In the genomic region with DNA sequence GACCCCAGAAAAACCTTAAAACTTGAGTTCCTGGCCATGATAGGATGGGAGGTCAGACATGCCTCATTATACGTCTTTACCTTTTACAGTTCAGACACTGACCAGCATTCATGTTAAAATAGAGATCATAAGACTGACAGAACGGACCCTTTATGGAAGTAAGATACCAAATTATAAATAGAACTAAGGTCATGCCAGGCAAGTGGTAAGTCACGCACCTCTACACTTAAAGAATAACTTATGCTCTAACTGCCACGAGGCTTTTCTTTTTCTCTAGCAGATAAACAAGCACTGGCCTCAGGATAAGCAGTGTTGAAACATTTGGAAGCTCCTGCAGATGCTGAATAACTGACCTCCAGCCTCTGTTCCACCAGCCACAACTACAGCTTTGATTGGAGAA, we compare ENCODE assay signal across 27 cellular contexts. TPM values are rescaled to one million over a fixed set of nuclear protein-coding genes. Genes with fewer than 3 reads are reported as not detected.
DNase-seq lines count a peak whose midpoint lies in the region; ATAC-seq, FAIRE-seq and TF ChIP-seq lines count a peak whose summit lies in the region.
"Had no signal": no experiment of that assay in that cellular context is flagged by ENCODE, and none has a peak within 500 bp of the region (broad histone marks: within the 10 kb centered on the region; RNA-seq: fewer than 3 reads in every experiment).

No MANE protein-coding gene starts in this region.

- H2AFZ ChIP-seq in HepG2 (ENCODE audit: low read length) = peak overlapping the region; percentile 11
- H2AFZ ChIP-seq in GM12878 (ENCODE audit: control insufficient read depth, low read depth, low read length) = no peak overlapping the region
- H2AFZ ChIP-seq: PC-9 had no signal

- no peak overlapping the region for H3K4me3 ChIP-seq in HepG2 (replicated peaks in 1 of 3; ENCODE audit: insufficient read depth in 1 of 3, low read depth in 2 of 3, low read length in 3 of 3)
- no peak overlapping the region for H3K4me3 ChIP-seq in right lobe of liver
- H3K4me3 ChIP-seq in GM12878 = no peak overlapping the region
- H3K4me3 ChIP-seq: A549, MG63, PC-9 had no signal

- H3K9ac ChIP-seq in HepG2 (ENCODE audit: insufficient read depth, low read depth, low read length) = no peak overlapping the region
- no peak overlapping the region for H3K9ac ChIP-seq in GM12878 (ENCODE audit: control insufficient read depth, insufficient read depth, low read length)

- no peak for TF ChIP-seq POLR2A in HepG2 (IDR thresholded peaks at IDR 0.05; ENCODE audit: insufficient read depth in 1 of 2, low read depth in 2 of 2, low read length in 2 of 2)
- TF ChIP-seq POLR2A in right lobe of liver (IDR thresholded peaks at IDR 0.05) = no peak
- no peak for TF ChIP-seq POLR2A in GM12878 (IDR thresholded peaks at IDR 0.05; ENCODE audit: low read depth, low read length)

- TF ChIP-seq RAD21 in HepG2 (CRISPR knock-in tag; IDR thresholded peaks at IDR 0.05) (no peak), GM12878 (IDR thresholded peaks at IDR 0.05; ENCODE audit: insufficient read depth, low read depth, low read length) (no peak)

- H3K9me3 Mint-ChIP-seq in activated CD4-positive, alpha-beta memory T cell treated with anti-CD3 and anti-CD28 coated beads for 36 hours = no peaks in the 10 kb centered on the region
- H3K9me3 Mint-ChIP-seq: CD8-positive, alpha-beta memory T cell had no signal

- H3K27me3 ChIP-seq in HepG2 (ENCODE audit: control insufficient read depth in 1 of 2, insufficient read depth in 2 of 2, low read length in 2 of 2) (peaks cover 2 to 3% of the 10 kb centered on the region in 2 experiments; a peak in 2 of 5 replicates), right lobe of liver (no peaks in the 10 kb centered on the region), GM12878 (replicated peaks in 1 of 2; ENCODE audit: control insufficient read depth in 2 of 2, insufficient read depth in 2 of 2, low read length in 1 of 2) (no peaks in the 10 kb centered on the region)

- no peaks in the 10 kb centered on the region for H4K20me1 ChIP-seq in HepG2 (ENCODE audit: insufficient read depth, low read length)
- no peaks in the 10 kb centered on the region for H4K20me1 ChIP-seq in GM12878 (ENCODE audit: control insufficient read depth, insufficient read depth)

- H3K36me3 ChIP-seq in HepG2 (replicated peaks in 1 of 2; ENCODE audit: control insufficient read depth in 1 of 2, insufficient read depth in 2 of 2, low read length in 2 of 2) (no peaks in the 10 kb centered on the region), right lobe of liver (no peaks in the 10 kb centered on the region), GM12878 (ENCODE audit: control insufficient read depth in 2 of 2, insufficient read depth in 2 of 2, low read length in 1 of 2) (no peaks in the 10 kb centered on the region)
- H3K36me3 ChIP-seq: MG63 had no signal

- H3K4me2 ChIP-seq in HepG2 (ENCODE audit: low read depth, low read length) (no peak overlapping the region), GM12878 (ENCODE audit: control insufficient read depth, insufficient read depth) (no peak overlapping the region)
- H3K4me2 ChIP-seq: A549, PC-9 had no signal

- H3K27me3 Mint-ChIP-seq in activated CD4-positive, alpha-beta memory T cell treated with anti-CD3 and anti-CD28 coated beads for 36 hours = no peaks in the 10 kb centered on the region

- POLR2A ChIA-PET in HepG2 (lab: Yijun Ruan, JAX) (no interaction called here), GM12878 (lab: Charles Lee) (interaction anchor here (0.5 to 1.6 kb wide), 4 partner anchors 9 to 53 kb away, joined by 3 to 7 read pairs (median 4); no protein-coding TSS in a partner anchor)
- POLR2A ChIA-PET in activated CD4-positive, alpha-beta memory T cell treated with anti-CD3 and anti-CD28 coated beads for 36 hours (lab: Charles Lee) = no interaction called here

- H3K79me2 ChIP-seq in HepG2 (ENCODE audit: insufficient read depth, low read length) = no peaks in the 10 kb centered on the region
- no peaks in the 10 kb centered on the region for H3K79me2 ChIP-seq in GM12878 (ENCODE audit: control insufficient read depth, insufficient read depth, low read length)

- TF ChIP-seq CTCF in HepG2 (CRISPR knock-in tag; IDR thresholded peaks at IDR 0.05) (no peak), right lobe of liver (IDR thresholded peaks at IDR 0.05) (no peak), GM12878 (IDR thresholded peaks at IDR 0.05 in 2 of 3, conservative IDR thresholded peaks at IDR 0.05 in 1 of 3; ENCODE audit: control insufficient read depth in 2 of 3, extremely low read depth in 1 of 3, insufficient read depth in 1 of 3, low read depth in 3 of 3, low read length in 3 of 3) (no peak)

- in situ Hi-C loops in HepG2 (cut with HindIII; ENCODE audit: extremely low pct_ligation_motif_present, low pct_unique_long_range_greater_than_20kb) = no loop called here
- in situ Hi-C loops in GM12878 (cut with MboI) = no loop called here

- H3K4me1 ChIP-seq in HepG2 (ENCODE audit: insufficient read depth, low read length) (peaks cover 43% of the 10 kb centered on the region), right lobe of liver (no peaks in the 10 kb centered on the region), GM12878 (ENCODE audit: control insufficient read depth, insufficient read depth, low read length) (peaks cover 27% of the 10 kb centered on the region)
- H3K4me1 ChIP-seq: A549 had no signal

- no peak for DNase-seq in HepG2 (ENCODE audit: low spot score)
- DNase-seq in right lobe of liver = no peak
- DNase-seq in GM12878 (ENCODE audit: low read depth, low spot score) = no peak
- DNase-seq in activated CD4-positive, alpha-beta T cell treated with anti-CD3 and anti-CD28 coated beads for 4 hours = no peak
- no peak for DNase-seq in activated CD4-positive, alpha-beta memory T cell treated with anti-CD3 and anti-CD28 coated beads for 36 hours
- DNase-seq: AML-193; Calu3; CD8-positive, alpha-beta memory T cell; DMS79 treated with DMSO at 0.1 percent for 48 hours; GF-D8; IMR-90; KG1; MG63; NCI-H1105 treated with DMSO at 0.1 percent for 48 hours; NCI-H146; NCI-H2029; NCI-H446; NCI-H524 treated with DMSO at 0.1 percent for 48 hours; NCI-H82; NK-92 treated with Interleukin-12 subunit alpha and Interleukin-12 subunit beta, amount 100 ng/mL, for 24 hours; PC-9; SHP77 had no signal

- WGBS in HepG2 (ENCODE audit: low lambda C conversion rate) = 33% methylated on average over 4 of the region's 4 CpGs
- WGBS in right lobe of liver (ENCODE audit: insufficient coverage, low coverage, low lambda C conversion rate, missing lambda C conversion rate) = 56% methylated on average over 4 of the region's 4 CpGs
- 51% methylated on average over 4 of the region's 4 CpGs for WGBS in GM12878 (ENCODE audit: insufficient coverage, insufficient replicate concordance, low lambda C conversion rate, missing lambda C conversion rate)

- CTCF ChIA-PET in HepG2 (lab: Yijun Ruan, JAX; ENCODE audit: low intra/inter-chr PET ratio, low total read pairs) (no interaction called here), GM12878 (lab: Yijun Ruan, JAX) (interaction anchor here (1.1 to 1.4 kb wide), 2 partner anchors 46 to 65 kb away, joined by 3 to 6 read pairs; no protein-coding TSS in a partner anchor)
- CTCF ChIA-PET in activated CD4-positive, alpha-beta memory T cell treated with anti-CD3 and anti-CD28 coated beads for 36 hours (lab: Charles Lee) = interaction anchor here (0.5 kb wide), 1 partner anchor 35 kb away, joined by 3 read pairs; no protein-coding TSS in a partner anchor

- no peaks in the 10 kb centered on the region for H3K9me3 ChIP-seq in HepG2 (ENCODE audit: low read length)
- H3K9me3 ChIP-seq in right lobe of liver = no peaks in the 10 kb centered on the region
- no peaks in the 10 kb centered on the region for H3K9me3 ChIP-seq in GM12878 (replicated peaks; ENCODE audit: control insufficient read depth, insufficient read depth, low read length)
- H3K9me3 ChIP-seq: A549, MG63 had no signal

- no peak for FAIRE-seq in HepG2 (lab: Jason Lieb, UNC)
- no peak for FAIRE-seq in GM12878 (lab: Jason Lieb, UNC)

- H3K27ac ChIP-seq in HepG2 (ENCODE audit: extremely low read length, insufficient read depth, low read length) (no peak overlapping the region), right lobe of liver (no peak overlapping the region), GM12878 (ENCODE audit: control insufficient read depth, insufficient read depth) (no peak overlapping the region)
- H3K27ac ChIP-seq: A549, C4-2B, PC-9 had no signal

- ATAC-seq in HepG2 = no peak
- no peak for ATAC-seq in right lobe of liver
- ATAC-seq in GM12878 = no peak; the same call in 2 of the 3 replicates
- ATAC-seq: A549, HCT116 had no signal

- BruUV-seq in HepG2 (replicated peaks; lab: Mats Ljungman, UMichigan) (no TSS peak), GM12878 (replicated peaks; lab: Mats Ljungman, UMichigan) (no TSS peak)

- no peak overlapping the region for H3K4me3 Mint-ChIP-seq in activated CD4-positive, alpha-beta memory T cell treated with anti-CD3 and anti-CD28 coated beads for 36 hours
- H3K4me3 Mint-ChIP-seq: CD8-positive, alpha-beta memory T cell had no signal

- intact Hi-C loops in HepG2 (cut with micrococcal nuclease; ENCODE audit: unreplicated experiment) = loop anchor here (5.0 kb wide), 1 partner anchor 47 kb away; no protein-coding TSS in a partner anchor
- intact Hi-C loops in right lobe of liver (cut with DNase I) = no loop called here
- intact Hi-C loops in GM12878 (cut with micrococcal nuclease; ENCODE audit: unreplicated experiment) = no loop called here
- intact Hi-C loops in activated CD4-positive, alpha-beta memory T cell treated with anti-CD3 and anti-CD28 coated beads for 36 hours (cut with micrococcal nuclease) = no loop called here

- SMC1A ChIA-PET in GM12878 (lab: Charles Lee; ENCODE audit: uncharacterized antibody, unreplicated experiment) = interaction anchor here (1.1 to 10.8 kb wide), 4 partner anchors 17 to 43 kb away, joined by 3 to 152 read pairs (median 58); no protein-coding TSS in a partner anchor

- H3K27ac Mint-ChIP-seq in activated CD4-positive, alpha-beta memory T cell treated with anti-CD3 and anti-CD28 coated beads for 36 hours = no peak overlapping the region

- TF ChIP-seq EP300 in HepG2 (IDR thresholded peaks at IDR 0.05; ENCODE audit: low read depth in 2 of 2, low read length in 2 of 2) (no peak), HepG2 (CRISPR knock-in tag; IDR thresholded peaks at IDR 0.05; ENCODE audit: borderline replicate concordance) (no peak), GM12878 (IDR thresholded peaks at IDR 0.05; ENCODE audit: borderline replicate concordance in 1 of 2, control insufficient read depth in 1 of 2, low read depth in 2 of 2, low read length in 2 of 2) (no peak)

- RAD21 ChIA-PET in GM12878 (lab: Charles Lee; ENCODE audit: unreplicated experiment) = interaction anchor here (1.0 to 4.9 kb wide), 4 partner anchors 10 to 71 kb away, joined by 3 to 84 read pairs (median 3); no protein-coding TSS in a partner anchor

- H3K4me1 Mint-ChIP-seq in activated CD4-positive, alpha-beta memory T cell treated with anti-CD3 and anti-CD28 coated beads for 36 hours (ENCODE audit: low read depth) = peaks cover 2% of the 10 kb centered on the region
- H3K4me1 Mint-ChIP-seq: CD8-positive, alpha-beta memory T cell had no signal

- no peaks in the 10 kb centered on the region for H3K36me3 Mint-ChIP-seq in activated CD4-positive, alpha-beta memory T cell treated with anti-CD3 and anti-CD28 coated beads for 36 hours
- H3K36me3 Mint-ChIP-seq: CD8-positive, alpha-beta memory T cell had no signal

RNA-seq across cellular contexts. Expression of a gene that starts 28.4 kb away (rescaled TPM):
- total RNA-seq in HepG2 (2016; rRNA removed; fragmentation: Illumina TruSeq; extraction: Trizol) (not detected in 2 replicates), right lobe of liver (not detected), GM12878 (2014; rRNA removed) (not detected in 2 replicates), GM12878 (2014; rRNA removed; fragmentation: Illumina TruSeq; extraction: Trizol) (not detected in 2 replicates), GM12878 (2021) (0.13 TPM in 1 of 2 replicates, not detected in the other)
- total RNA-seq in HepG2 (2016; cell fraction: cytosol; rRNA removed; fragmentation: Illumina TruSeq; extraction: Trizol; ENCODE audit: low read depth) = not detected in 2 replicates
- not detected in 2 replicates for total RNA-seq in HepG2 (2016; cell fraction: insoluble cytoplasmic fraction; rRNA removed; fragmentation: Illumina TruSeq; extraction: Trizol)
- not detected in 2 replicates for total RNA-seq in HepG2 (2016; cell fraction: membrane; rRNA removed; fragmentation: Illumina TruSeq; extraction: Trizol)
- total RNA-seq in HepG2 (2016; cell fraction: nucleus; rRNA removed; fragmentation: Illumina TruSeq; extraction: Trizol) = not detected in 2 replicates
- polyA plus RNA-seq in HepG2 (2011; rRNA removed) (not detected in 2 replicates), GM12878 (2011; rRNA removed) (not detected in 2 replicates), GM12878 (2014; fragmentation: Illumina TruSeq; extraction: Trizol) (not detected in 2 replicates), GM12878 (2014; fragmentation: Nextera tagmentation; extraction: Ambion mirVana) (not detected), GM12878 (2014; rRNA removed) (not detected in 2 replicates), GM12878 (2016; fragmentation: Nextera tagmentation; extraction: Ambion mirVana) (not detected)
- not detected in 2 replicates for polyA plus RNA-seq in HepG2 (2011; cell fraction: cytosol; rRNA removed)
- polyA plus RNA-seq in HepG2 (2011; cell fraction: nucleus; rRNA removed) = not detected in 2 replicates
- not detected in 2 replicates for polyA plus RNA-seq in HepG2 (2012)
- not detected in 2 replicates for polyA plus RNA-seq in HepG2 (2016; cell fraction: cytosol; fragmentation: Illumina TruSeq; extraction: Trizol; ENCODE audit: low read depth)
- not detected in 2 replicates for polyA plus RNA-seq in HepG2 (2016; cell fraction: insoluble cytoplasmic fraction; fragmentation: Illumina TruSeq; extraction: Trizol; ENCODE audit: low read depth)
- polyA plus RNA-seq in HepG2 (2016; cell fraction: membrane; fragmentation: Illumina TruSeq; extraction: Trizol; ENCODE audit: low read depth) = not detected in 2 replicates
- polyA plus RNA-seq in HepG2 (2016; cell fraction: nucleus; fragmentation: Illumina TruSeq; extraction: Trizol; ENCODE audit: insufficient read depth, low read depth) = not detected in 2 replicates
- not detected in 2 replicates for polyA minus RNA-seq in HepG2 (2011; rRNA and poly(A)+ RNA removed; ENCODE audit: low replicate concordance)
- polyA minus RNA-seq in HepG2 (2011; cell fraction: cytosol; rRNA and poly(A)+ RNA removed) = not detected in 2 replicates
- polyA minus RNA-seq in HepG2 (2011; cell fraction: nucleus; rRNA and poly(A)+ RNA removed) = not detected in 2 replicates
- not detected in 2 replicates for total RNA-seq in GM12878 (2013; cell fraction: nucleolus; rRNA removed)
- polyA plus RNA-seq in GM12878 (2011; ENCODE audit: low read depth) = not detected
- not detected in 2 replicates for polyA plus RNA-seq in GM12878 (2011; cell fraction: cytosol; rRNA removed)
- 0.10 TPM in 1 of 2 replicates, not detected in the other for polyA plus RNA-seq in GM12878 (2011; cell fraction: nucleus; rRNA removed)
- polyA plus RNA-seq in GM12878 (2012) = 0.25 TPM in 1 of 2 replicates, not detected in the other
- not detected in 2 replicates for polyA minus RNA-seq in GM12878 (2011; rRNA and poly(A)+ RNA removed)
- polyA minus RNA-seq in GM12878 (2011; cell fraction: cytosol; rRNA and poly(A)+ RNA removed) = not detected in 2 replicates
- polyA minus RNA-seq in GM12878 (2011; cell fraction: nucleus; rRNA and poly(A)+ RNA removed) = not detected in 2 replicates
- under 1 TPM in 1 of 2 experiments, not detected in 1; 0.17 TPM for total RNA-seq in activated CD4-positive, alpha-beta memory T cell treated with anti-CD3 and anti-CD28 coated beads for 36 hours
- total RNA-seq: Calu3; CD8-positive, alpha-beta memory T cell; IMR-90; PC-9; RPMI7951 had no signal
- polyA plus RNA-seq: A549; CD8-positive, alpha-beta memory T cell; IMR-90 had no signal

RNA-seq across cellular contexts. Expression of a gene that starts 41.0 kb away (rescaled TPM):
- total RNA-seq in HepG2 (2016; rRNA removed; fragmentation: Illumina TruSeq; extraction: Trizol) (not detected in 2 replicates), right lobe of liver (under 1 TPM in 1 of 6 experiments, not detected in 5; 0.27 TPM), GM12878 (2014; rRNA removed) (not detected in 2 replicates), GM12878 (2014; rRNA removed; fragmentation: Illumina TruSeq; extraction: Trizol) (not detected in 2 replicates), GM12878 (2021) (0.18 TPM in 1 of 2 replicates, not detected in the other)
- not detected in 2 replicates for total RNA-seq in HepG2 (2016; cell fraction: cytosol; rRNA removed; fragmentation: Illumina TruSeq; extraction: Trizol; ENCODE audit: low read depth)
- total RNA-seq in HepG2 (2016; cell fraction: insoluble cytoplasmic fraction; rRNA removed; fragmentation: Illumina TruSeq; extraction: Trizol) = not detected in 2 replicates
- not detected in 2 replicates for total RNA-seq in HepG2 (2016; cell fraction: membrane; rRNA removed; fragmentation: Illumina TruSeq; extraction: Trizol)
- total RNA-seq in HepG2 (2016; cell fraction: nucleus; rRNA removed; fragmentation: Illumina TruSeq; extraction: Trizol) = not detected in 2 replicates
- polyA plus RNA-seq in HepG2 (2011; rRNA removed) (not detected in 2 replicates), GM12878 (2011; rRNA removed) (not detected in 2 replicates), GM12878 (2014; fragmentation: Illumina TruSeq; extraction: Trizol) (0.15 TPM in 1 of 2 replicates, not detected in the other), GM12878 (2014; fragmentation: Nextera tagmentation; extraction: Ambion mirVana) (not detected), GM12878 (2014; rRNA removed) (not detected in 2 replicates), GM12878 (2016; fragmentation: Nextera tagmentation; extraction: Ambion mirVana) (not detected)
- polyA plus RNA-seq in HepG2 (2011; cell fraction: cytosol; rRNA removed) = not detected in 2 replicates
- polyA plus RNA-seq in HepG2 (2011; cell fraction: nucleus; rRNA removed) = not detected in 2 replicates
- polyA plus RNA-seq in HepG2 (2012) = not detected in 2 replicates
- polyA plus RNA-seq in HepG2 (2016; cell fraction: cytosol; fragmentation: Illumina TruSeq; extraction: Trizol; ENCODE audit: low read depth) = not detected in 2 replicates
- polyA plus RNA-seq in HepG2 (2016; cell fraction: insoluble cytoplasmic fraction; fragmentation: Illumina TruSeq; extraction: Trizol; ENCODE audit: low read depth) = not detected in 2 replicates
- polyA plus RNA-seq in HepG2 (2016; cell fraction: membrane; fragmentation: Illumina TruSeq; extraction: Trizol; ENCODE audit: low read depth) = not detected in 2 replicates
- polyA plus RNA-seq in HepG2 (2016; cell fraction: nucleus; fragmentation: Illumina TruSeq; extraction: Trizol; ENCODE audit: insufficient read depth, low read depth) = not detected in 2 replicates
- polyA minus RNA-seq in HepG2 (2011; rRNA and poly(A)+ RNA removed; ENCODE audit: low replicate concordance) = not detected in 2 replicates
- not detected in 2 replicates for polyA minus RNA-seq in HepG2 (2011; cell fraction: cytosol; rRNA and poly(A)+ RNA removed)
- polyA minus RNA-seq in HepG2 (2011; cell fraction: nucleus; rRNA and poly(A)+ RNA removed) = not detected in 2 replicates
- total RNA-seq in GM12878 (2013; cell fraction: nucleolus; rRNA removed) = 0.42 and 0.44 TPM in 2 replicates
- not detected for polyA plus RNA-seq in GM12878 (2011; ENCODE audit: low read depth)
- not detected in 2 replicates for polyA plus RNA-seq in GM12878 (2011; cell fraction: cytosol; rRNA removed)
- 0.12 and 0.36 TPM in 2 replicates for polyA plus RNA-seq in GM12878 (2011; cell fraction: nucleus; rRNA removed)
- 0.15 TPM in 1 of 2 replicates, not detected in the other for polyA plus RNA-seq in GM12878 (2012)
- polyA minus RNA-seq in GM12878 (2011; rRNA and poly(A)+ RNA removed) = not detected in 2 replicates
- polyA minus RNA-seq in GM12878 (2011; cell fraction: cytosol; rRNA and poly(A)+ RNA removed) = not detected in 2 replicates
- polyA minus RNA-seq in GM12878 (2011; cell fraction: nucleus; rRNA and poly(A)+ RNA removed) = not detected in 2 replicates
- 1 to 10 TPM; 1.1 TPM for total RNA-seq in activated CD4-positive, alpha-beta memory T cell treated with anti-CD3 and anti-CD28 coated beads for 36 hours
- total RNA-seq: Calu3; CD8-positive, alpha-beta memory T cell; IMR-90; PC-9; RPMI7951 had no signal
- polyA plus RNA-seq: A549; CD8-positive, alpha-beta memory T cell; IMR-90 had no signal

RNA-seq across cellular contexts. Expression of a gene that starts 48.8 kb away (rescaled TPM):
- total RNA-seq in HepG2 (2016; rRNA removed; fragmentation: Illumina TruSeq; extraction: Trizol) = not detected in 2 replicates
- not detected in 2 replicates for total RNA-seq in HepG2 (2016; cell fraction: cytosol; rRNA removed; fragmentation: Illumina TruSeq; extraction: Trizol; ENCODE audit: low read depth)
- not detected in 2 replicates for total RNA-seq in HepG2 (2016; cell fraction: insoluble cytoplasmic fraction; rRNA removed; fragmentation: Illumina TruSeq; extraction: Trizol)
- total RNA-seq in HepG2 (2016; cell fraction: membrane; rRNA removed; fragmentation: Illumina TruSeq; extraction: Trizol) = not detected in 2 replicates
- total RNA-seq in HepG2 (2016; cell fraction: nucleus; rRNA removed; fragmentation: Illumina TruSeq; extraction: Trizol) = not detected in 2 replicates
- polyA plus RNA-seq in HepG2 (2011; rRNA removed) = 0.12 and 0.30 TPM in 2 replicates
- polyA plus RNA-seq in HepG2 (2011; cell fraction: cytosol; rRNA removed) = 0.03 and 0.14 TPM in 2 replicates
- 0.12 TPM in 1 of 2 replicates, not detected in the other for polyA plus RNA-seq in HepG2 (2011; cell fraction: nucleus; rRNA removed)
- 0.31 and 1.2 TPM in 2 replicates for polyA plus RNA-seq in HepG2 (2012)
- not detected in 2 replicates for polyA plus RNA-seq in HepG2 (2016; cell fraction: cytosol; fragmentation: Illumina TruSeq; extraction: Trizol; ENCODE audit: low read depth)
- polyA plus RNA-seq in HepG2 (2016; cell fraction: insoluble cytoplasmic fraction; fragmentation: Illumina TruSeq; extraction: Trizol; ENCODE audit: low read depth) = not detected in 2 replicates
- not detected in 2 replicates for polyA plus RNA-seq in HepG2 (2016; cell fraction: membrane; fragmentation: Illumina TruSeq; extraction: Trizol; ENCODE audit: low read depth)
- not detected in 2 replicates for polyA plus RNA-seq in HepG2 (2016; cell fraction: nucleus; fragmentation: Illumina TruSeq; extraction: Trizol; ENCODE audit: insufficient read depth, low read depth)
- not detected in 2 replicates for polyA minus RNA-seq in HepG2 (2011; rRNA and poly(A)+ RNA removed; ENCODE audit: low replicate concordance)
- not detected in 2 replicates for polyA minus RNA-seq in HepG2 (2011; cell fraction: cytosol; rRNA and poly(A)+ RNA removed)
- not detected in 2 replicates for polyA minus RNA-seq in HepG2 (2011; cell fraction: nucleus; rRNA and poly(A)+ RNA removed)
- under 1 TPM in 3 of 6 experiments, not detected in 3; 0.30 to 0.64 (median 0.35) TPM for total RNA-seq in right lobe of liver
- total RNA-seq in GM12878 (2013; cell fraction: nucleolus; rRNA removed) = 1.3 and 1.4 TPM in 2 replicates
- total RNA-seq in GM12878 (2014; rRNA removed) = 2.8 and 2.9 TPM in 2 replicates
- total RNA-seq in GM12878 (2014; rRNA removed; fragmentation: Illumina TruSeq; extraction: Trizol) = 1.9 and 2.5 TPM in 2 replicates
- total RNA-seq in GM12878 (2021) = 2.3 and 2.8 TPM in 2 replicates
- polyA plus RNA-seq in GM12878 (2011; ENCODE audit: low read depth) = 2.5 TPM
- 0.05 and 0.06 TPM in 2 replicates for polyA plus RNA-seq in GM12878 (2011; rRNA removed)
- 0.03 and 0.08 TPM in 2 replicates for polyA plus RNA-seq in GM12878 (2011; cell fraction: cytosol; rRNA removed)
- polyA plus RNA-seq in GM12878 (2011; cell fraction: nucleus; rRNA removed) = not detected in 2 replicates
- 2.0 and 3.2 TPM in 2 replicates for polyA plus RNA-seq in GM12878 (2012)
- 2.5 and 4.0 TPM in 2 replicates for polyA plus RNA-seq in GM12878 (2014; fragmentation: Illumina TruSeq; extraction: Trizol)
- polyA plus RNA-seq in GM12878 (2014; fragmentation: Nextera tagmentation; extraction: Ambion mirVana) = 1 to 10 TPM; 1.8 to 3.1 TPM
- 2.8 and 3.1 TPM in 2 replicates for polyA plus RNA-seq in GM12878 (2014; rRNA removed)
- 1 to 10 TPM in 1 of 2 experiments, under 1 TPM in 1; 0.53 to 1.1 TPM for polyA plus RNA-seq in GM12878 (2016; fragmentation: Nextera tagmentation; extraction: Ambion mirVana)
- 0.10 TPM in 1 of 2 replicates, not detected in the other for polyA minus RNA-seq in GM12878 (2011; rRNA and poly(A)+ RNA removed)
- polyA minus RNA-seq in GM12878 (2011; cell fraction: cytosol; rRNA and poly(A)+ RNA removed) = not detected in 2 replicates
- 0.19 TPM in 1 of 2 replicates, not detected in the other for polyA minus RNA-seq in GM12878 (2011; cell fraction: nucleus; rRNA and poly(A)+ RNA removed)
- total RNA-seq in activated CD4-positive, alpha-beta memory T cell treated with anti-CD3 and anti-CD28 coated beads for 36 hours = not detected
- total RNA-seq: Calu3; CD8-positive, alpha-beta memory T cell; H4; IMR-90; PC-9; RPMI7951 had no signal
- polyA plus RNA-seq: CD8-positive, alpha-beta memory T cell; IMR-90 had no signal

RNA-seq across cellular contexts. Expression of a gene that starts 51.5 kb away (rescaled TPM):
- not detected in 2 replicates for total RNA-seq in HepG2 (2016; rRNA removed; fragmentation: Illumina TruSeq; extraction: Trizol)
- 0.09 TPM in 1 of 2 replicates, not detected in the other for total RNA-seq in HepG2 (2016; cell fraction: cytosol; rRNA removed; fragmentation: Illumina TruSeq; extraction: Trizol; ENCODE audit: low read depth)
- not detected in 2 replicates for total RNA-seq in HepG2 (2016; cell fraction: insoluble cytoplasmic fraction; rRNA removed; fragmentation: Illumina TruSeq; extraction: Trizol)
- not detected in 2 replicates for total RNA-seq in HepG2 (2016; cell fraction: membrane; rRNA removed; fragmentation: Illumina TruSeq; extraction: Trizol)
- not detected in 2 replicates for total RNA-seq in HepG2 (2016; cell fraction: nucleus; rRNA removed; fragmentation: Illumina TruSeq; extraction: Trizol)
- polyA plus RNA-seq in HepG2 (2011; rRNA removed) = not detected in 2 replicates
- not detected in 2 replicates for polyA plus RNA-seq in HepG2 (2011; cell fraction: cytosol; rRNA removed)
- not detected in 2 replicates for polyA plus RNA-seq in HepG2 (2011; cell fraction: nucleus; rRNA removed)
- not detected in 2 replicates for polyA plus RNA-seq in HepG2 (2012)
- not detected in 2 replicates for polyA plus RNA-seq in HepG2 (2016; cell fraction: cytosol; fragmentation: Illumina TruSeq; extraction: Trizol; ENCODE audit: low read depth)
- polyA plus RNA-seq in HepG2 (2016; cell fraction: insoluble cytoplasmic fraction; fragmentation: Illumina TruSeq; extraction: Trizol; ENCODE audit: low read depth) = not detected in 2 replicates
- polyA plus RNA-seq in HepG2 (2016; cell fraction: membrane; fragmentation: Illumina TruSeq; extraction: Trizol; ENCODE audit: low read depth) = not detected in 2 replicates
- not detected in 2 replicates for polyA plus RNA-seq in HepG2 (2016; cell fraction: nucleus; fragmentation: Illumina TruSeq; extraction: Trizol; ENCODE audit: insufficient read depth, low read depth)
- polyA minus RNA-seq in HepG2 (2011; rRNA and poly(A)+ RNA removed; ENCODE audit: low replicate concordance) = not detected in 2 replicates
- not detected in 2 replicates for polyA minus RNA-seq in HepG2 (2011; cell fraction: cytosol; rRNA and poly(A)+ RNA removed)
- polyA minus RNA-seq in HepG2 (2011; cell fraction: nucleus; rRNA and poly(A)+ RNA removed) = not detected in 2 replicates
- not detected for total RNA-seq in right lobe of liver
- 4.1 and 5.1 TPM in 2 replicates for total RNA-seq in GM12878 (2013; cell fraction: nucleolus; rRNA removed)
- 0.27 and 0.28 TPM in 2 replicates for total RNA-seq in GM12878 (2014; rRNA removed)
- total RNA-seq in GM12878 (2014; rRNA removed; fragmentation: Illumina TruSeq; extraction: Trizol) = 0.13 TPM in 1 of 2 replicates, not detected in the other
- 0.43 and 0.62 TPM in 2 replicates for total RNA-seq in GM12878 (2021)
- polyA plus RNA-seq in GM12878 (2011; ENCODE audit: low read depth) = 0.92 TPM
- polyA plus RNA-seq in GM12878 (2011; rRNA removed) = 0.13 and 0.15 TPM in 2 replicates
- 0.19 and 0.28 TPM in 2 replicates for polyA plus RNA-seq in GM12878 (2011; cell fraction: cytosol; rRNA removed)
- polyA plus RNA-seq in GM12878 (2011; cell fraction: nucleus; rRNA removed) = 1.5 TPM in 2 replicates
- 0.49 and 1.6 TPM in 2 replicates for polyA plus RNA-seq in GM12878 (2012)
- polyA plus RNA-seq in GM12878 (2014; fragmentation: Illumina TruSeq; extraction: Trizol) = 0.10 TPM in 1 of 2 replicates, not detected in the other
- polyA plus RNA-seq in GM12878 (2014; fragmentation: Nextera tagmentation; extraction: Ambion mirVana) = under 1 TPM; 0.05 to 0.07 TPM
- polyA plus RNA-seq in GM12878 (2014; rRNA removed) = 0.32 and 0.51 TPM in 2 replicates
- not detected for polyA plus RNA-seq in GM12878 (2016; fragmentation: Nextera tagmentation; extraction: Ambion mirVana)
- polyA minus RNA-seq in GM12878 (2011; rRNA and poly(A)+ RNA removed) = 0.26 TPM in 1 of 2 replicates, not detected in the other
- polyA minus RNA-seq in GM12878 (2011; cell fraction: cytosol; rRNA and poly(A)+ RNA removed) = not detected in 2 replicates
- 0.24 and 0.77 TPM in 2 replicates for polyA minus RNA-seq in GM12878 (2011; cell fraction: nucleus; rRNA and poly(A)+ RNA removed)
- total RNA-seq in activated CD4-positive, alpha-beta memory T cell treated with anti-CD3 and anti-CD28 coated beads for 36 hours = under 1 TPM in 1 of 2 experiments, not detected in 1; 0.12 TPM
- total RNA-seq: Calu3; CD8-positive, alpha-beta memory T cell; H4; IMR-90; RPMI7951 had no signal
- polyA plus RNA-seq: A549; CD8-positive, alpha-beta memory T cell; IMR-90 had no signal
